10 cellular contexts compared by ENCODE assay signal in genomic region chr5:179607449-179607931, GRCh38. TPM values are rescaled to one million over a fixed set of nuclear protein-coding genes. Genes with fewer than 3 reads are reported as not detected.
DNase-seq lines count a peak whose midpoint lies in the region; ATAC-seq, FAIRE-seq and TF ChIP-seq lines count a peak whose summit lies in the region.
"Had no signal": no experiment of that assay in that cellular context is flagged by ENCODE, and none has a peak within 500 bp of the region (broad histone marks: within the 10 kb centered on the region; RNA-seq: fewer than 3 reads in every experiment).

No MANE protein-coding gene starts in this region.

- H3K4me1 Mint-ChIP-seq in CD4-positive, alpha-beta memory T cell = peaks cover 24 to 53% (median 37%) of the 10 kb centered on the region in 4 donors

- peak overlapping the region; percentile 22 to 100 (median 69) for H3K27ac Mint-ChIP-seq in CD4-positive, alpha-beta memory T cell

- H3K36me3 ChIP-seq in CD4-positive, alpha-beta memory T cell (ENCODE audit: insufficient read depth, low read length) = peaks cover 50% of the 10 kb centered on the region
- H3K36me3 ChIP-seq in endothelial cell of umbilical vein (ENCODE audit: control insufficient read depth in 2 of 2, extremely low read depth in 1 of 2, insufficient read depth in 2 of 2, low read length in 2 of 2) (peaks cover 11 to 46% of the 10 kb centered on the region in 2 experiments), smooth muscle cell (ENCODE audit: low read depth) (no peaks in the 10 kb centered on the region)

- TF ChIP-seq CTCF in endothelial cell of umbilical vein (IDR thresholded peaks at IDR 0.05; ENCODE audit: extremely low read depth in 1 of 2, insufficient read depth in 1 of 2, low read depth in 1 of 2, low read length in 2 of 2) = no peak
- TF ChIP-seq CTCF in smooth muscle cell (IDR thresholded peaks at IDR 0.05; ENCODE audit: borderline replicate concordance, insufficient read depth, poor library complexity, severe bottlenecking) = no peak
- TF ChIP-seq CTCF in GM13977 (IDR thresholded peaks at IDR 0.05; ENCODE audit: extremely low read depth, insufficient read depth, missing control alignments) = no peak

- no peak for FAIRE-seq in endothelial cell of umbilical vein (lab: Jason Lieb, UNC)

- peaks cover 42% of the 10 kb centered on the region for H3F3A ChIP-seq in smooth muscle cell (ENCODE audit: low read depth)

- no peaks in the 10 kb centered on the region for H4K20me1 ChIP-seq in endothelial cell of umbilical vein (replicated peaks; ENCODE audit: control insufficient read depth, extremely low read depth, insufficient read depth, low read length)
- peaks cover 73% of the 10 kb centered on the region for H4K20me1 ChIP-seq in smooth muscle cell (ENCODE audit: low read depth)

- POLR2A ChIA-PET in CD4-positive, alpha-beta memory T cell (lab: Charles Lee; ENCODE audit: partially characterized antibody) = interaction anchor here (0.6 to 17.2 kb wide), 5 partner anchors 13 to 682 kb away, joined by 3 to 313 read pairs (median 5); partner anchors contain the start of genes HNRNPH1 and RUFY1
- POLR2A ChIA-PET in endothelial cell of umbilical vein (lab: Charles Lee) = interaction anchor here (1.4 to 3.7 kb wide), 2 partner anchors 8 to 16 kb away, joined by 3 to 12 read pairs; partner anchors contain the start of gene HNRNPH1

- dilution Hi-C loops in endothelial cell of umbilical vein (cut with MboI; ENCODE audit: extremely low pct_ligation_motif_present, low sequenced_read_pairs) = no loop called here

- peaks cover 0 to 11% (median 0%) of the 10 kb centered on the region in 8 donors for H3K9me3 Mint-ChIP-seq in CD4-positive, alpha-beta memory T cell
- H3K9me3 Mint-ChIP-seq: naive B cell had no signal

- no peaks in the 10 kb centered on the region for H3K27me3 ChIP-seq in CD4-positive, alpha-beta memory T cell (ENCODE audit: insufficient read depth, low read length)
- no peaks in the 10 kb centered on the region for H3K27me3 ChIP-seq in endothelial cell of umbilical vein (ENCODE audit: control insufficient read depth in 2 of 2, insufficient read depth in 2 of 2, low read length in 2 of 2)
- no peaks in the 10 kb centered on the region for H3K27me3 ChIP-seq in smooth muscle cell (ENCODE audit: low read depth)

- peaks cover 34 to 72% of the 10 kb centered on the region in 2 donors for H3K36me3 Mint-ChIP-seq in CD4-positive, alpha-beta memory T cell

- CTCF ChIA-PET in CD4-positive, alpha-beta memory T cell (lab: Charles Lee; ENCODE audit: partially characterized antibody) = interaction anchor here (0.6 to 8.9 kb wide), 3 partner anchors 15 to 1449 kb away, joined by 3 to 63 read pairs (median 3); partner anchors contain the start of gene HNRNPH1
- CTCF ChIA-PET in endothelial cell of umbilical vein (lab: Charles Lee) = no interaction called here

- no peaks in the 10 kb centered on the region for H3K9me1 ChIP-seq in endothelial cell of umbilical vein (replicated peaks; ENCODE audit: control insufficient read depth, extremely low read depth, insufficient read depth, low read length)

- H3K4me3 ChIP-seq in CD4-positive, alpha-beta memory T cell (ENCODE audit: low read length in 2 of 2) = no peak overlapping the region
- H3K4me3 ChIP-seq in endothelial cell of umbilical vein (replicated peaks in 1 of 3; ENCODE audit: insufficient read depth in 1 of 3, low read depth in 1 of 3, low read length in 3 of 3) (no peak overlapping the region), smooth muscle cell (no peak overlapping the region)

- in situ Hi-C loops in GM13977 (cut with MboI; ENCODE audit: low pct_unique_long_range_greater_than_20kb, low sequenced_read_pairs, unreplicated experiment) = no loop called here

- TF ChIP-seq POLR2A in endothelial cell of umbilical vein (IDR thresholded peaks at IDR 0.05; ENCODE audit: low read depth, low read length) = peak; percentile 57

- intact Hi-C loops in CD4-positive, alpha-beta memory T cell (cut with micrococcal nuclease) = no loop called here
- intact Hi-C loops in endothelial cell of umbilical vein (cut with micrococcal nuclease) = no loop called here

- H3K27me3 Mint-ChIP-seq in CD4-positive, alpha-beta memory T cell = no peaks in the 10 kb centered on the region
- H3K27me3 Mint-ChIP-seq: naive B cell had no signal

- H3K9me3 ChIP-seq in CD4-positive, alpha-beta memory T cell (ENCODE audit: control insufficient read depth in 1 of 2, low read length in 2 of 2) = no peaks in the 10 kb centered on the region
- H3K9me3 ChIP-seq in endothelial cell of umbilical vein (replicated peaks; ENCODE audit: control insufficient read depth, insufficient read depth, low read length) (no peaks in the 10 kb centered on the region), smooth muscle cell (replicated peaks; ENCODE audit: low read depth) (no peaks in the 10 kb centered on the region)

- ATAC-seq in GM18502 (IDR thresholded peaks at IDR 0.05; ENCODE audit: poor library complexity, unreplicated experiment) = no peak

- no peak overlapping the region for H3K9ac ChIP-seq in endothelial cell of umbilical vein (replicated peaks; ENCODE audit: extremely low read depth, insufficient read depth, low read length)
- no peak overlapping the region for H3K9ac ChIP-seq in smooth muscle cell (ENCODE audit: low read depth)

- H3K4me2 ChIP-seq in endothelial cell of umbilical vein (ENCODE audit: insufficient read depth, low read length) = no peak overlapping the region
- no peak overlapping the region for H3K4me2 ChIP-seq in smooth muscle cell

- DNase-seq in CD4-positive, alpha-beta memory T cell = no peak
- DNase-seq in NCI-H524 (lab: John Stamatoyannopoulos, UW) (peak; percentile 66 to 85), endothelial cell of umbilical vein (ENCODE audit: low read depth, low spot score) (no peak), nucleus accumbens (lab: John Stamatoyannopoulos, UW) (peak in 36 of 56 donors; percentile 4 to 66 (median 26)), smooth muscle cell (lab: John Stamatoyannopoulos, UW; ENCODE audit: unreplicated experiment) (no peak), GM13977 (ENCODE audit: low spot score) (no peak), NCI-H146 (lab: John Stamatoyannopoulos, UW) (no peak)
- DNase-seq: naive B cell, SHP77 had no signal

- no peak overlapping the region for H3K27ac ChIP-seq in CD4-positive, alpha-beta memory T cell (ENCODE audit: low read depth, low read length)
- no peak overlapping the region for H3K27ac ChIP-seq in endothelial cell of umbilical vein (ENCODE audit: insufficient read depth, low read depth, low read length)
- no peak overlapping the region for H3K27ac ChIP-seq in smooth muscle cell (ENCODE audit: low read depth)

- no TSS peak for BruUV-seq in endothelial cell of umbilical vein (replicated peaks; lab: Mats Ljungman, UMichigan)

- WGBS in smooth muscle cell (ENCODE audit: low lambda C conversion rate) = 89% methylated on average over 10 of the region's 10 CpGs

- H3K79me2 ChIP-seq in endothelial cell of umbilical vein (ENCODE audit: control insufficient read depth, insufficient read depth, low read length) (no peaks in the 10 kb centered on the region), smooth muscle cell (ENCODE audit: low read depth) (no peaks in the 10 kb centered on the region)

- peaks cover 46% of the 10 kb centered on the region for H3K4me1 ChIP-seq in CD4-positive, alpha-beta memory T cell (ENCODE audit: insufficient read depth, low read length)
- no peaks in the 10 kb centered on the region for H3K4me1 ChIP-seq in endothelial cell of umbilical vein (ENCODE audit: control insufficient read depth, extremely low read depth, insufficient read depth, low read length)
- H3K4me1 ChIP-seq in smooth muscle cell (ENCODE audit: low read depth) = no peaks in the 10 kb centered on the region

- no peak overlapping the region for H2AFZ ChIP-seq in endothelial cell of umbilical vein (ENCODE audit: low read depth, low read length)
- no peak overlapping the region for H2AFZ ChIP-seq in smooth muscle cell (ENCODE audit: low read depth)

- H3K4me3 Mint-ChIP-seq in CD4-positive, alpha-beta memory T cell = peak overlapping the region in 3 of 8 donors; percentile 25 to 39 (median 34)
- H3K4me3 Mint-ChIP-seq: naive B cell had no signal

TF ChIP-seq in endothelial cell of umbilical vein, 7 proteins besides CTCF, POLR2A, EP300 and RAD21:
- no peak for TF ChIP-seq GATA2 (IDR thresholded peaks at IDR 0.05; ENCODE audit: insufficient read depth, insufficient read length, low read depth, low read length)
- peak; percentile 72 for TF ChIP-seq POLR2AphosphoS5 (IDR thresholded peaks at IDR 0.05; ENCODE audit: insufficient read depth, low read depth, low read length)
TF ChIP-seq in endothelial cell of umbilical vein: peak in this region for 1.

RNA-seq across cellular contexts. Expression of gene HNRNPH1, which starts 16.0 kb away (rescaled TPM):
- 1,000 to 10,000 TPM; 1,611 to 1,625 TPM for total RNA-seq in CD4-positive, alpha-beta memory T cell
- 100 to 1,000 TPM in 1 of 2 donors, 10 to 100 TPM in 1; 46.5 to 116 TPM for polyA plus RNA-seq in CD4-positive, alpha-beta memory T cell
- total RNA-seq in endothelial cell of umbilical vein = 969 and 993 TPM in 2 replicates
- 197 and 348 TPM in 2 replicates for polyA plus RNA-seq in endothelial cell of umbilical vein
- polyA plus RNA-seq in endothelial cell of umbilical vein (2011; cell fraction: cytosol; rRNA removed) = 194 and 211 TPM in 2 replicates
- polyA plus RNA-seq in endothelial cell of umbilical vein (2011; cell fraction: nucleus; rRNA removed) = 1,780 and 2,211 TPM in 2 replicates
- polyA plus RNA-seq in endothelial cell of umbilical vein (2012) = 429 and 572 TPM in 2 replicates
- 804 and 1,117 TPM in 2 replicates for polyA minus RNA-seq in endothelial cell of umbilical vein
- polyA minus RNA-seq in endothelial cell of umbilical vein (2011; cell fraction: cytosol; rRNA and poly(A)+ RNA removed) = 519 TPM
- polyA minus RNA-seq in endothelial cell of umbilical vein (2011; cell fraction: nucleus; rRNA and poly(A)+ RNA removed) = 1,579 and 2,590 TPM in 2 replicates
- total RNA-seq in smooth muscle cell = 384 and 421 TPM in 2 replicates
- polyA plus RNA-seq in smooth muscle cell = 60.9 and 95.9 TPM in 2 replicates

RNA-seq across cellular contexts. Expression of gene RUFY1, which starts 57.1 kb away (rescaled TPM):
- 10 to 100 TPM; 59.1 to 61.5 TPM for total RNA-seq in CD4-positive, alpha-beta memory T cell
- polyA plus RNA-seq in CD4-positive, alpha-beta memory T cell = 10 to 100 TPM; 13.3 to 34.6 TPM
- total RNA-seq in endothelial cell of umbilical vein (43.3 and 44.9 TPM in 2 replicates), smooth muscle cell (26.4 and 41.6 TPM in 2 replicates)
- polyA plus RNA-seq in endothelial cell of umbilical vein (25.4 and 25.6 TPM in 2 replicates), smooth muscle cell (23.8 and 30.3 TPM in 2 replicates)
- polyA plus RNA-seq in endothelial cell of umbilical vein (2011; cell fraction: cytosol; rRNA removed) = 25.4 and 26.8 TPM in 2 replicates
- 59.7 and 71.6 TPM in 2 replicates for polyA plus RNA-seq in endothelial cell of umbilical vein (2011; cell fraction: nucleus; rRNA removed)
- polyA plus RNA-seq in endothelial cell of umbilical vein (2012) = 26.9 and 28.1 TPM in 2 replicates
- polyA minus RNA-seq in endothelial cell of umbilical vein = 32.1 and 39.4 TPM in 2 replicates
- polyA minus RNA-seq in endothelial cell of umbilical vein (2011; cell fraction: cytosol; rRNA and poly(A)+ RNA removed) = 15.3 TPM
- 31.0 and 36.0 TPM in 2 replicates for polyA minus RNA-seq in endothelial cell of umbilical vein (2011; cell fraction: nucleus; rRNA and poly(A)+ RNA removed)

Comparison
In these comparisons a context has a peak if more than half of its experiments do, and no peak if none do; other contexts are left out.
1. DNase-seq: peak in NCI-H524 (2 of 2) and nucleus accumbens (36 of 56); none in CD4-positive, alpha-beta memory T cell (0 of 5), endothelial cell of umbilical vein (single experiment), smooth muscle cell (single experiment), GM13977 (single experiment) and NCI-H146 (single experiment).